ENCODE assay signal across 9 cellular contexts in genomic region chr3:23183731-23184130, GRCh38. TPM values are rescaled to one million over a fixed set of nuclear protein-coding genes. Genes with fewer than 3 reads are reported as not detected.
DNase-seq lines count a peak whose midpoint lies in the region; TF ChIP-seq lines count a peak whose summit lies in the region.
"Had no signal": no experiment of that assay in that cellular context is flagged by ENCODE, and none has a peak within 500 bp of the region (broad histone marks: within the 10 kb centered on the region; RNA-seq: fewer than 3 reads in every experiment).

No MANE protein-coding gene starts in this region.

- peaks cover 19% of the 10 kb centered on the region for H3K4me1 Mint-ChIP-seq in Caco-2 (ENCODE audit: low read depth, unreplicated experiment)

- H2AFZ ChIP-seq in Karpas-422 (ENCODE audit: low read length) = no peak overlapping the region

- H3K9me3 ChIP-seq in Caco-2 = no peaks in the 10 kb centered on the region
- no peaks in the 10 kb centered on the region for H3K9me3 ChIP-seq in Karpas-422 (ENCODE audit: low read length)
- no peaks in the 10 kb centered on the region for H3K9me3 ChIP-seq in liver (ENCODE audit: control insufficient read depth in 4 of 4, low read length in 3 of 4)

- 20% methylated on average over 3 of the region's 3 CpGs for WGBS in liver

- no peaks in the 10 kb centered on the region for H3K27me3 ChIP-seq in Caco-2 (replicated peaks; ENCODE audit: control insufficient read depth, insufficient read depth, low read length)
- no peaks in the 10 kb centered on the region for H3K27me3 ChIP-seq in Karpas-422 (ENCODE audit: low read length)
- peaks cover 0 to 2% (median 0%) of the 10 kb centered on the region in 4 donors for H3K27me3 ChIP-seq in liver (ENCODE audit: control insufficient read depth in 4 of 4, insufficient read depth in 4 of 4, low read length in 3 of 4)

- POLR2A ChIA-PET in Caco-2 (lab: Charles Lee) = no interaction called here

- no peaks in the 10 kb centered on the region for H3K79me2 ChIP-seq in Karpas-422 (ENCODE audit: low read length)

- no peak overlapping the region for H3K27ac Mint-ChIP-seq in Caco-2 (ENCODE audit: unreplicated experiment)
- H3K27ac Mint-ChIP-seq: stimulated activated naive CD8-positive, alpha-beta T cell treated with anti-CD3 and anti-CD28 coated beads, Interleukin-15, Interleukin-2, amounts not matched to agents 100 ng/mL and 50 ng/mL, for 24 hours had no signal

- H3K9ac ChIP-seq in Karpas-422 (ENCODE audit: low read length) = no peak overlapping the region
- no peak overlapping the region for H3K9ac ChIP-seq in liver (ENCODE audit: low read depth in 1 of 2, low read length in 2 of 2)

- H3K4me3 Mint-ChIP-seq in Caco-2 (ENCODE audit: unreplicated experiment) = no peak overlapping the region
- H3K4me3 Mint-ChIP-seq: stimulated activated naive CD8-positive, alpha-beta T cell treated with anti-CD3 and anti-CD28 coated beads, Interleukin-15, Interleukin-2, amounts not matched to agents 100 ng/mL and 50 ng/mL, for 24 hours had no signal

- H3K4me1 ChIP-seq in Caco-2 (peaks cover 5% of the 10 kb centered on the region), Karpas-422 (ENCODE audit: low read length) (no peaks in the 10 kb centered on the region), liver (ENCODE audit: control insufficient read depth in 4 of 4, insufficient read depth in 4 of 4, low read length in 3 of 4) (no peaks in the 10 kb centered on the region)

- no peaks in the 10 kb centered on the region for H4K20me1 ChIP-seq in Karpas-422 (ENCODE audit: insufficient read depth, low read depth, low read length)

- TF ChIP-seq CTCF in Caco-2 (IDR thresholded peaks at IDR 0.05; ENCODE audit: insufficient read depth in 1 of 2, low read depth in 1 of 2, low read length in 1 of 2, severe bottlenecking in 1 of 2, unreplicated experiment in 1 of 2) (peak; percentile 54 to 75), liver (IDR thresholded peaks at IDR 0.05; ENCODE audit: low read depth, low read length, missing input control) (peak; percentile 51)

- H3K4me3 ChIP-seq in Caco-2 (ENCODE audit: low read depth, low read length) = no peak overlapping the region
- H3K4me3 ChIP-seq in Karpas-422 (ENCODE audit: low read length) = no peak overlapping the region
- H3K4me3 ChIP-seq in liver (ENCODE audit: low read depth in 1 of 3, low read length in 3 of 3) = no peak overlapping the region

- H3K36me3 Mint-ChIP-seq in Caco-2 (ENCODE audit: insufficient read depth, unreplicated experiment) = no peaks in the 10 kb centered on the region

- no peaks in the 10 kb centered on the region for H3K9me3 Mint-ChIP-seq in Caco-2 (ENCODE audit: unreplicated experiment)
- H3K9me3 Mint-ChIP-seq: stimulated activated naive CD8-positive, alpha-beta T cell treated with anti-CD3 and anti-CD28 coated beads, Interleukin-15, Interleukin-2, amounts not matched to agents 100 ng/mL and 50 ng/mL, for 24 hours had no signal

- no peaks in the 10 kb centered on the region for H3K9me2 ChIP-seq in Karpas-422 (replicated peaks; ENCODE audit: insufficient read depth, low read length)

- no TSS peak for BruUV-seq in Caco-2 (replicated peaks; lab: Mats Ljungman, UMichigan)

- CTCF ChIA-PET in Caco-2 (lab: Charles Lee) = no interaction called here

- peak; percentile 92 to 94 for TF ChIP-seq RAD21 in liver (IDR thresholded peaks at IDR 0.05)

- H3K36me3 ChIP-seq in Caco-2 (ENCODE audit: control insufficient read depth, insufficient read depth, low read length) = no peaks in the 10 kb centered on the region
- no peaks in the 10 kb centered on the region for H3K36me3 ChIP-seq in Karpas-422 (ENCODE audit: insufficient read depth, low read length)
- no peaks in the 10 kb centered on the region for H3K36me3 ChIP-seq in liver (ENCODE audit: control insufficient read depth in 4 of 4, insufficient read depth in 3 of 4, low read depth in 1 of 4, low read length in 3 of 4)

- DNase-seq in Caco-2 = peak; percentile 65 to 73
- peak; percentile 54 for DNase-seq in Karpas-422
- DNase-seq in T47D (ENCODE audit: low read depth in 1 of 2, low spot score in 1 of 2) = peak; percentile 56 to 87
- DNase-seq in NCI-H2171 treated with DMSO at 0.1 percent for 48 hours (lab: John Stamatoyannopoulos, UW) = no peak
- no peak for DNase-seq in activated CD8-positive, alpha-beta memory T cell treated with anti-CD3 and anti-CD28 coated beads for 24 hours
- no peak for DNase-seq in germinal center (ENCODE audit: low spot score)
- DNase-seq in activated gamma-delta T cell treated with Interleukin-2 at 50 U/mL for 16 hours = no peak

- H3K27me3 Mint-ChIP-seq in Caco-2 (ENCODE audit: insufficient read depth, unreplicated experiment) = no peaks in the 10 kb centered on the region
- H3K27me3 Mint-ChIP-seq: stimulated activated naive CD8-positive, alpha-beta T cell treated with anti-CD3 and anti-CD28 coated beads, Interleukin-15, Interleukin-2, amounts not matched to agents 100 ng/mL and 50 ng/mL, for 24 hours had no signal

- in situ Hi-C loops in T47D (cut with HindIII; ENCODE audit: low pct_unique_long_range_greater_than_20kb, low sequenced_read_pairs) = no loop called here

- H3K27ac ChIP-seq in Karpas-422 (ENCODE audit: low read length) = no peak overlapping the region
- no peak overlapping the region for H3K27ac ChIP-seq in liver (ENCODE audit: low read depth in 1 of 2, low read length in 2 of 2)

- H3K4me2 ChIP-seq in Karpas-422 (ENCODE audit: low read depth, low read length, poor library complexity, severe bottlenecking) = no peak overlapping the region

- intact Hi-C loops in Caco-2 (cut with micrococcal nuclease; ENCODE audit: unreplicated experiment) = loop anchor here (1.0 to 10.0 kb wide), 6 partner anchors 171 to 621 kb away; partner anchors contain the start of gene UBE2E1

TF ChIP-seq in liver, 16 proteins besides CTCF, POLR2A, EP300 and RAD21:
- TF ChIP-seq FOXA2 (IDR thresholded peaks at IDR 0.05) = no peak
- no peak for TF ChIP-seq SP1 (IDR thresholded peaks at IDR 0.05)
- TF ChIP-seq EGR1 (IDR thresholded peaks at IDR 0.05; ENCODE audit: low read depth in 2 of 2) = no peak
- no peak for TF ChIP-seq FOXA1 (IDR thresholded peaks at IDR 0.05)
- no peak for TF ChIP-seq TAF1 (conservative IDR thresholded peaks at IDR 0.05)
- TF ChIP-seq REST (IDR thresholded peaks at IDR 0.05) = no peak
- no peak for TF ChIP-seq JUND (IDR thresholded peaks at IDR 0.05)
- no peak for TF ChIP-seq RXRA (IDR thresholded peaks at IDR 0.05)
- no peak for TF ChIP-seq GABPA (IDR thresholded peaks at IDR 0.05 in 1 of 2, conservative IDR thresholded peaks at IDR 0.05 in 1 of 2)
- no peak for TF ChIP-seq NR2F2 (IDR thresholded peaks at IDR 0.05)
- TF ChIP-seq YY1 (IDR thresholded peaks at IDR 0.05) = no peak
- TF ChIP-seq ATF3 (IDR thresholded peaks at IDR 0.05) = no peak
- TF ChIP-seq MAX (IDR thresholded peaks at IDR 0.05) = no peak
- no peak for TF ChIP-seq HNF4G (IDR thresholded peaks at IDR 0.05)
TF ChIP-seq in liver: peak in this region for 0.

RNA-seq across cellular contexts. Expression of gene UBE2E2, which starts 19.4 kb away (rescaled TPM):
- 67.5 and 83.8 TPM in 2 replicates for total RNA-seq in Caco-2 (2022)
- total RNA-seq in Karpas-422 (2014; rRNA removed; shearing (Covaris generic); ENCODE audit: low replicate concordance) = 10.1 and 14.7 TPM in 2 replicates
- total RNA-seq in liver = 10 to 100 TPM; 10.5 to 27.8 TPM
- polyA plus RNA-seq in liver = 10 to 100 TPM in 1 of 2 donors, 1 to 10 TPM in 1; 9.0 to 23.0 TPM

Comparison
In these comparisons a context has a peak if more than half of its experiments do, and no peak if none do; other contexts are left out.
1. DNase-seq: peak in Caco-2 (2 of 2), Karpas-422 (single experiment) and T47D (2 of 2); none in NCI-H2171 treated with DMSO at 0.1 percent for 48 hours (single experiment), activated CD8-positive, alpha-beta memory T cell treated with anti-CD3 and anti-CD28 coated beads for 24 hours (single experiment), germinal center (single experiment) and activated gamma-delta T cell treated with Interleukin-2 at 50 U/mL for 16 hours (single experiment).